24 cellular contexts compared by ENCODE assay signal in genomic region chr1:77659879-77660593, GRCh38. TPM values are rescaled to one million over a fixed set of nuclear protein-coding genes. Genes with fewer than 3 reads are reported as not detected.
DNase-seq lines count a peak whose midpoint lies in the region; ATAC-seq and TF ChIP-seq lines count a peak whose summit lies in the region.
"Had no signal": no experiment of that assay in that cellular context is flagged by ENCODE, and none has a peak within 500 bp of the region (broad histone marks: within the 10 kb centered on the region; RNA-seq: fewer than 3 reads in every experiment).

No MANE protein-coding gene starts in this region.

- H3K36me3 ChIP-seq in Panc1 (ENCODE audit: control insufficient read depth, insufficient read depth, low read length) (no peaks in the 10 kb centered on the region), vagina (no peaks in the 10 kb centered on the region)

- H3K27ac Mint-ChIP-seq in CD4-positive, alpha-beta T cell = peak overlapping the region; percentile 62
- H3K27ac Mint-ChIP-seq: activated T-helper 1 cell treated with anti-CD3 and anti-CD28 coated beads, Interleukin-12 subunit alpha, Interleukin-12 subunit beta, Interleukin-2, Interleukin-4 antibody, amounts not matched to agents 30 ng/mL and 10 ng/mL and 1 ng/mL, durations not matched to agents 14 hours and 24 hours and 36 hours had no signal

- H3K9me3 Mint-ChIP-seq in CD4-positive, alpha-beta T cell = no peaks in the 10 kb centered on the region
- H3K9me3 Mint-ChIP-seq: activated T-helper 1 cell treated with anti-CD3 and anti-CD28 coated beads, Interleukin-12 subunit alpha, Interleukin-12 subunit beta, Interleukin-2, Interleukin-4 antibody, amounts not matched to agents 30 ng/mL and 10 ng/mL and 1 ng/mL, durations not matched to agents 14 hours and 24 hours and 36 hours had no signal

- no peak overlapping the region for H3K27ac ChIP-seq in CD4-positive, alpha-beta T cell (ENCODE audit: low read depth, low read length)
- no peak overlapping the region for H3K27ac ChIP-seq in Panc1 (ENCODE audit: low read length)
- no peak overlapping the region for H3K27ac ChIP-seq in vagina
- H3K27ac ChIP-seq: BLaER1, parathyroid adenoma had no signal

- intact Hi-C loops in CD4-positive, alpha-beta T cell (cut with DNase I, micrococcal nuclease) = no loop called here
- intact Hi-C loops in Panc1 (cut with micrococcal nuclease; ENCODE audit: unreplicated experiment) (no loop called here), vagina (cut with DNase I) (no loop called here)

- H3K27me3 ChIP-seq in CD4-positive, alpha-beta T cell (ENCODE audit: control insufficient read depth, insufficient read depth, low read length) = no peaks in the 10 kb centered on the region
- H3K27me3 ChIP-seq in Panc1 (ENCODE audit: control insufficient read depth, insufficient read depth, low read length) = no peaks in the 10 kb centered on the region
- no peaks in the 10 kb centered on the region for H3K27me3 ChIP-seq in vagina
- H3K27me3 ChIP-seq: BLaER1 had no signal

- CTCF ChIA-PET in CD4-positive, alpha-beta T cell (lab: Charles Lee) = interaction anchor here (0.7 kb wide), 1 partner anchor 47 kb away, joined by 3 read pairs; no protein-coding TSS in a partner anchor
- CTCF ChIA-PET in Panc1 (lab: Charles Lee) = interaction anchor here (0.6 to 0.7 kb wide), 2 partner anchors 520 to 1118 kb away, joined by 3 to 5 read pairs; no protein-coding TSS in a partner anchor

- no TSS peak for BruUV-seq in Panc1 (replicated peaks; lab: Mats Ljungman, UMichigan)

- in situ Hi-C loops in Panc1 (cut with HindIII; ENCODE audit: low pct_unique_long_range_greater_than_20kb, low sequenced_read_pairs) = no loop called here

- POLR2A ChIA-PET in CD4-positive, alpha-beta T cell (lab: Charles Lee) = no interaction called here
- POLR2A ChIA-PET in Panc1 (lab: Charles Lee) = interaction anchor here (0.6 kb wide), 1 partner anchor 185 kb away, joined by 10 read pairs; no protein-coding TSS in a partner anchor

- no peak overlapping the region for H3K4me3 ChIP-seq in Panc1 (ENCODE audit: low read depth in 2 of 2, low read length in 2 of 2)
- H3K4me3 ChIP-seq in vagina = no peak overlapping the region
- H3K4me3 ChIP-seq: BLaER1 had no signal

- no peak for TF ChIP-seq POLR2A in vagina (IDR thresholded peaks at IDR 0.05)

- no peaks in the 10 kb centered on the region for H3K27me3 Mint-ChIP-seq in CD4-positive, alpha-beta T cell

- no peak for ATAC-seq in CD4-positive, alpha-beta T cell (ENCODE audit: poor library complexity)
- peak; percentile 66 for ATAC-seq in GM18907 (IDR thresholded peaks at IDR 0.05; ENCODE audit: unreplicated experiment)
- peak; percentile 60 for ATAC-seq in HG02943 (IDR thresholded peaks at IDR 0.05; ENCODE audit: low read depth, unreplicated experiment)
- ATAC-seq in Panc1 = peak; percentile 35; the same call in 1 of the 2 replicates
- ATAC-seq: left ventricle myocardium superior, right cardiac atrium had no signal

- H3K4me1 ChIP-seq in Panc1 (ENCODE audit: control insufficient read depth, insufficient read depth, low read length) (peaks cover 3% of the 10 kb centered on the region; the same call in 1 of the 2 replicates), vagina (peaks cover 32% of the 10 kb centered on the region)
- H3K4me1 ChIP-seq: BLaER1 had no signal

- H3K9me3 ChIP-seq in CD4-positive, alpha-beta T cell (ENCODE audit: control insufficient read depth, low read length) = no peaks in the 10 kb centered on the region
- H3K9me3 ChIP-seq in Panc1 (ENCODE audit: control insufficient read depth, insufficient read depth, low read depth, low read length) = no peaks in the 10 kb centered on the region
- no peaks in the 10 kb centered on the region for H3K9me3 ChIP-seq in vagina
- H3K9me3 ChIP-seq: BLaER1 had no signal

- TF ChIP-seq CTCF in CD4-positive, alpha-beta T cell (IDR thresholded peaks at IDR 0.05) = no peak
- TF ChIP-seq CTCF in Panc1 (IDR thresholded peaks at IDR 0.05) (no peak), vagina (IDR thresholded peaks at IDR 0.05) (no peak)

- no peak for DNase-seq in CD4-positive, alpha-beta T cell
- DNase-seq in Panc1 (ENCODE audit: low read depth, low spot score) (no peak), vagina (ENCODE audit: extremely low spot score in 2 of 2) (no peak), Ammon's horn (ENCODE audit: low spot score) (no peak), NCI-H128 (lab: John Stamatoyannopoulos, UW; ENCODE audit: unreplicated experiment) (no peak), OCI-M2 (lab: John Stamatoyannopoulos, UW; ENCODE audit: unreplicated experiment) (no peak)
- DNase-seq: ACHN; activated CD4-positive, alpha-beta T cell treated with anti-CD3 and anti-CD28 coated beads for 48 hours; DND-41; Karpas-422; left ventricle myocardium superior; MV-4-11; NCI-H1694 treated with DMSO at 0.1 percent for 48 hours; NCI-H2171 treated with DMSO at 0.1 percent for 48 hours; NCI-H524 treated with DMSO at 0.1 percent for 48 hours; right cardiac atrium; stimulated activated CD4-positive, alpha-beta T cell treated with anti-CD3 and anti-CD28 coated beads, Interleukin-4, amount 100 ng/mL, for 1 hour; stimulated activated naive CD4-positive, alpha-beta T cell; T-helper 2 cell had no signal

- no peak overlapping the region for H3K4me3 Mint-ChIP-seq in CD4-positive, alpha-beta T cell
- H3K4me3 Mint-ChIP-seq: activated T-helper 1 cell treated with anti-CD3 and anti-CD28 coated beads, Interleukin-12 subunit alpha, Interleukin-12 subunit beta, Interleukin-2, Interleukin-4 antibody, amounts not matched to agents 30 ng/mL and 10 ng/mL and 1 ng/mL, durations not matched to agents 14 hours and 24 hours and 36 hours had no signal

- H3K36me3 Mint-ChIP-seq in CD4-positive, alpha-beta T cell (ENCODE audit: low read depth) = peaks cover 32% of the 10 kb centered on the region

- H3K4me1 Mint-ChIP-seq in CD4-positive, alpha-beta T cell (ENCODE audit: low read depth) = peaks cover 60% of the 10 kb centered on the region

RNA-seq across cellular contexts. Expression of gene ZZZ3, which starts 22.4 kb away (rescaled TPM):
- total RNA-seq in CD4-positive, alpha-beta T cell = 10 to 100 TPM; 36.9 to 38.5 TPM
- total RNA-seq in Panc1 (2021; ENCODE audit: unreplicated experiment) = 52.6 TPM
- 18.7 TPM for polyA plus RNA-seq in Panc1 (2012; ENCODE audit: insufficient read length)
- total RNA-seq in vagina = 63.1 TPM
